Comparison of ENCODE assay signal across 8 cellular contexts in the genomic region with DNA sequence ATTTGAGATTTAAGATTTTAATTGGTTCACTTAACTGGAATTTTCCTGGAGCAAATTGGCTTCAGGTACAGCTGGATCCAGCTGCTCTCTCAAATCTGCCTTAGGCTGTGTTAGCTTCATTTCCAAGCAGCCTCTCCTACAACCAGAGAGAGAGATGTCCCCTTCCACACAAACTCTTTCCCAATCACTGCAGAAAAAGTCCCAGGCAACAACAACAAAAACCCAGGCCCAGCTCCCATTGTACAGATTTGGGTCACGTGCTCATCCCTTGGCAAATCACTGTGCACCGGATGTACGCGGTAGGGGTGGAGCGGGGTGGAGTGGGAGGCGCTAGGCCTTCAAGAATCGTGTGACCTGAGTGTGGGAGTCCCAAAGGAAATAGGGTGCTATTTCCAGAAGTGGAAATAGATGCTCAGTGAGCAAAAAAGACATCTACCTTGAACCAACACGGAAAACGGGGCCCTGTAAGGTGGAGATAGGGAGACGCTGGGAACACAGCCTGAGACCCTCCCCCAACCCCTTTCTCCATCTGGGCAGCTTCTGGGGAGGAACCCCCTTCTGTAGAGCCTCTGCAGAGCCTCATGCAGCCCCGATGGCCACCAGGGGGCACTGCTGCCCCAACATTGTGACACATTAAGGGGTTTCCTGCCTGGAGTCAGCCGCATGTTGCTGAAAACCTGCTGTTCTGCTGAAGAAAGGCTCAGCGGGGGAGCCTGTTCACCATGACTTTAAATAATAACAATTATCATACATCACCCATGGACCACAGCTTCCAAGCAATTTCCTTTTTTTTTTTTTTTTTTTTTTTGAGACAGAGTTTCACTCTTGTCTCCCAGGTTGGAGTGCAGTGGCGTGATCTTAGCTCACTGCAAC. TPM values are rescaled to one million over a fixed set of nuclear protein-coding genes. Genes with fewer than 3 reads are reported as not detected.
DNase-seq lines count a peak whose midpoint lies in the region; ATAC-seq and TF ChIP-seq lines count a peak whose summit lies in the region.

No MANE protein-coding gene starts in this region.

- peak overlapping the region in 7 of 11 experiments; percentile 19 to 49 (median 29); a peak in 7 of 22 replicates for H3K9ac ChIP-seq in BLaER1 treated with 17β-estradiol and CSF1 and Interleukin-3, amounts not matched to agents 10 nM and 100 nM
- H3K9ac ChIP-seq in Karpas-422 (ENCODE audit: low read length) (peak overlapping the region; percentile 61), neural progenitor cell (no peak overlapping the region)

- no peaks in the 10 kb centered on the region for H3K36me3 Mint-ChIP-seq in activated T-helper 2 cell treated with anti-CD3 and anti-CD28 coated beads, Interferon-gamma antibody, Interleukin-2, Interleukin-4, amounts not matched to agents 10 μg/mL and 5 μg/mL and 100 μg/mL, durations not matched to agents 14 hours and 24 hours and 36 hours (ENCODE audit: low read depth)
- H3K36me3 Mint-ChIP-seq in neural progenitor cell = no peaks in the 10 kb centered on the region

- H3K9me2 ChIP-seq in Karpas-422 (replicated peaks; ENCODE audit: insufficient read depth, low read length) = no peaks in the 10 kb centered on the region

- TF ChIP-seq CTCF in fibroblast of the aortic adventitia (IDR thresholded peaks at IDR 0.05; ENCODE audit: insufficient read depth, low read length) (peak; percentile 87), neural progenitor cell (IDR thresholded peaks at IDR 0.05) (peak; percentile 88)

- H3K79me2 ChIP-seq in Karpas-422 (ENCODE audit: low read length) (no peaks in the 10 kb centered on the region), neural progenitor cell (ENCODE audit: low read depth) (no peaks in the 10 kb centered on the region)

- H3K36me3 ChIP-seq in BLaER1 treated with 17β-estradiol and CSF1 and Interleukin-3, amounts not matched to agents 10 nM and 100 nM = no peaks in the 10 kb centered on the region
- H3K36me3 ChIP-seq in Karpas-422 (ENCODE audit: insufficient read depth, low read length) (no peaks in the 10 kb centered on the region), neural progenitor cell (no peaks in the 10 kb centered on the region)

- H3K4me1 ChIP-seq in BLaER1 treated with 17β-estradiol and CSF1 and Interleukin-3, amounts not matched to agents 10 nM and 100 nM = peaks cover 0 to 35% (median 12%) of the 10 kb centered on the region in 10 experiments; a peak in 12 of 20 replicates
- H3K4me1 ChIP-seq in Karpas-422 (ENCODE audit: low read length) (peaks cover 32% of the 10 kb centered on the region), neural progenitor cell (peaks cover 14% of the 10 kb centered on the region)

- H3K4me1 Mint-ChIP-seq in activated T-helper 2 cell treated with anti-CD3 and anti-CD28 coated beads, Interferon-gamma antibody, Interleukin-2, Interleukin-4, amounts not matched to agents 10 μg/mL and 5 μg/mL and 100 μg/mL, durations not matched to agents 14 hours and 24 hours and 36 hours (ENCODE audit: low read depth) = peaks cover 10% of the 10 kb centered on the region
- peaks cover 14% of the 10 kb centered on the region for H3K4me1 Mint-ChIP-seq in neural progenitor cell

- peak overlapping the region in 1 of 10 experiments; percentile 4; a peak in 3 of 20 replicates for H3K4me3 ChIP-seq in BLaER1 treated with 17β-estradiol and CSF1 and Interleukin-3, amounts not matched to agents 10 nM and 100 nM
- H3K4me3 ChIP-seq in Karpas-422 (ENCODE audit: low read length) (peak overlapping the region; percentile 44; the same call in 1 of the 2 replicates), fibroblast of the aortic adventitia (ENCODE audit: low read depth, low read length) (no peak overlapping the region), neural progenitor cell (no peak overlapping the region)

- peak overlapping the region in 10 of 11 experiments; percentile 20 to 77 (median 62); a peak in 17 of 22 replicates for H3K27ac ChIP-seq in BLaER1 treated with 17β-estradiol and CSF1 and Interleukin-3, amounts not matched to agents 10 nM and 100 nM
- peak overlapping the region; percentile 77 for H3K27ac ChIP-seq in Karpas-422 (ENCODE audit: low read length)
- no peak overlapping the region for H3K27ac ChIP-seq in neural progenitor cell
- H3K27ac ChIP-seq in substantia nigra (ENCODE audit: low read depth, low read length, poor library complexity, severe bottlenecking) = peak overlapping the region; percentile 74

- H3K9me3 ChIP-seq in BLaER1 treated with 17β-estradiol and CSF1 and Interleukin-3, amounts not matched to agents 10 nM and 100 nM (replicated peaks in 1 of 11) = peaks cover 5 to 15% (median 9%) of the 10 kb centered on the region in 11 experiments; a peak in 20 of 22 replicates
- H3K9me3 ChIP-seq in Karpas-422 (ENCODE audit: low read length) (no peaks in the 10 kb centered on the region), neural progenitor cell (ENCODE audit: low read depth) (no peaks in the 10 kb centered on the region)

- peak; percentile 97 for DNase-seq in Karpas-422
- peak; percentile 75 for DNase-seq in activated T-helper 2 cell treated with anti-CD3 and anti-CD28 coated beads, Interferon-gamma antibody, Interleukin-2, Interleukin-4, amounts not matched to agents 10 μg/mL and 5 μg/mL and 100 μg/mL, durations not matched to agents 14 hours and 24 hours and 36 hours (ENCODE audit: low spot score)
- peak; percentile 80 for DNase-seq in fibroblast of the aortic adventitia (ENCODE audit: low read depth)
- peak; percentile 92 for DNase-seq in neural progenitor cell (ENCODE audit: low spot score)
- peak in 48 of 49 donors; percentile 35 to 96 (median 77) for DNase-seq in substantia nigra (lab: John Stamatoyannopoulos, UW)

- H3K9me3 Mint-ChIP-seq in activated T-helper 2 cell treated with anti-CD3 and anti-CD28 coated beads, Interferon-gamma antibody, Interleukin-2, Interleukin-4, amounts not matched to agents 10 μg/mL and 5 μg/mL and 100 μg/mL, durations not matched to agents 14 hours and 24 hours and 36 hours = no peaks in the 10 kb centered on the region
- H3K9me3 Mint-ChIP-seq in neural progenitor cell = peaks cover 4% of the 10 kb centered on the region

- no peaks in the 10 kb centered on the region for H4K20me1 ChIP-seq in BLaER1 treated with 17β-estradiol and CSF1 and Interleukin-3, amounts not matched to agents 10 nM and 100 nM
- H4K20me1 ChIP-seq in Karpas-422 (ENCODE audit: insufficient read depth, low read depth, low read length) (no peaks in the 10 kb centered on the region), neural progenitor cell (ENCODE audit: low read depth) (no peaks in the 10 kb centered on the region)

- intact Hi-C loops in activated T-helper 2 cell treated with anti-CD3 and anti-CD28 coated beads, Interferon-gamma antibody, Interleukin-2, Interleukin-4, amounts not matched to agents 10 μg/mL and 5 μg/mL and 100 μg/mL, durations not matched to agents 14 hours and 24 hours and 36 hours (cut with micrococcal nuclease) = loop anchor here (2.0 to 5.0 kb wide), 2 partner anchors 48 to 70 kb away; a partner anchor contains a TSS

- no peak overlapping the region for H3K4me3 Mint-ChIP-seq in activated T-helper 2 cell treated with anti-CD3 and anti-CD28 coated beads, Interferon-gamma antibody, Interleukin-2, Interleukin-4, amounts not matched to agents 10 μg/mL and 5 μg/mL and 100 μg/mL, durations not matched to agents 14 hours and 24 hours and 36 hours (ENCODE audit: low read depth)
- no peak overlapping the region for H3K4me3 Mint-ChIP-seq in neural progenitor cell

- H2AFZ ChIP-seq in Karpas-422 (ENCODE audit: low read length) = peak overlapping the region; percentile 72
- H2AFZ ChIP-seq in neural progenitor cell (replicated peaks) = no peak overlapping the region

- peak overlapping the region in 10 of 11 experiments; percentile 13 to 63 (median 34); a peak in 14 of 22 replicates for H3K4me2 ChIP-seq in BLaER1 treated with 17β-estradiol and CSF1 and Interleukin-3, amounts not matched to agents 10 nM and 100 nM
- H3K4me2 ChIP-seq in Karpas-422 (ENCODE audit: low read depth, low read length, poor library complexity, severe bottlenecking) (peak overlapping the region; percentile 63), neural progenitor cell (no peak overlapping the region)

- H3K27me3 Mint-ChIP-seq in activated T-helper 2 cell treated with anti-CD3 and anti-CD28 coated beads, Interferon-gamma antibody, Interleukin-2, Interleukin-4, amounts not matched to agents 10 μg/mL and 5 μg/mL and 100 μg/mL, durations not matched to agents 14 hours and 24 hours and 36 hours (ENCODE audit: low read depth) = no peaks in the 10 kb centered on the region
- H3K27me3 Mint-ChIP-seq in neural progenitor cell (ENCODE audit: insufficient read depth, low read depth) = peaks cover 4% of the 10 kb centered on the region

- H3K27me3 ChIP-seq in BLaER1 treated with 17β-estradiol and CSF1 and Interleukin-3, amounts not matched to agents 10 nM and 100 nM = no peaks in the 10 kb centered on the region
- no peaks in the 10 kb centered on the region for H3K27me3 ChIP-seq in Karpas-422 (ENCODE audit: low read length)
- peaks cover 17% of the 10 kb centered on the region for H3K27me3 ChIP-seq in neural progenitor cell

- H3K27ac Mint-ChIP-seq in activated T-helper 2 cell treated with anti-CD3 and anti-CD28 coated beads, Interferon-gamma antibody, Interleukin-2, Interleukin-4, amounts not matched to agents 10 μg/mL and 5 μg/mL and 100 μg/mL, durations not matched to agents 14 hours and 24 hours and 36 hours = peak overlapping the region; percentile 27
- H3K27ac Mint-ChIP-seq in neural progenitor cell = no peak overlapping the region

- peaks cover 20% of the 10 kb centered on the region for H3F3A ChIP-seq in neural progenitor cell (ENCODE audit: low read depth)

- peak; percentile 57; the same call in 1 of the 2 replicates for TF ChIP-seq POLR2A in Raji (IDR thresholded peaks at IDR 0.05; ENCODE audit: insufficient read depth, low read depth, low read length)

- ATAC-seq in GM19452 (IDR thresholded peaks at IDR 0.05; ENCODE audit: unreplicated experiment) = peak; percentile 83

RNA-seq across cellular contexts. Expression of a gene that starts 25.4 kb away (rescaled TPM):
- 0.11 TPM in 1 of 2 replicates, not detected in the other for total RNA-seq in Karpas-422 (2014; rRNA removed; shearing (Covaris generic); ENCODE audit: low replicate concordance)
- 0.07 and 0.11 TPM in 2 replicates for total RNA-seq in activated T-helper 2 cell treated with anti-CD3 and anti-CD28 coated beads, Interferon-gamma antibody, Interleukin-2, Interleukin-4, amounts not matched to agents 10 μg/mL and 5 μg/mL and 100 μg/mL, durations not matched to agents 14 hours and 24 hours and 36 hours
- total RNA-seq in fibroblast of the aortic adventitia (ENCODE audit: low replicate concordance) = 0.98 TPM in 1 of 2 replicates, not detected in the other
- 0.30 and 2.2 TPM in 2 replicates for total RNA-seq in neural progenitor cell (ENCODE audit: low replicate concordance)

RNA-seq across cellular contexts. Expression of a gene that starts 36.7 kb away (rescaled TPM):
- total RNA-seq in Karpas-422 (2014; rRNA removed; shearing (Covaris generic); ENCODE audit: low replicate concordance) = 0.52 and 0.54 TPM in 2 replicates
- 2.7 and 3.6 TPM in 2 replicates for total RNA-seq in activated T-helper 2 cell treated with anti-CD3 and anti-CD28 coated beads, Interferon-gamma antibody, Interleukin-2, Interleukin-4, amounts not matched to agents 10 μg/mL and 5 μg/mL and 100 μg/mL, durations not matched to agents 14 hours and 24 hours and 36 hours
- 7.0 and 12.1 TPM in 2 replicates for total RNA-seq in fibroblast of the aortic adventitia (ENCODE audit: low replicate concordance)
- total RNA-seq in neural progenitor cell (ENCODE audit: low replicate concordance) = 2.2 and 3.9 TPM in 2 replicates

RNA-seq across cellular contexts. Expression of a gene that starts 48.7 kb away (rescaled TPM):
- not detected in 2 replicates for total RNA-seq in Karpas-422 (2014; rRNA removed; shearing (Covaris generic); ENCODE audit: low replicate concordance)
- not detected in 2 replicates for total RNA-seq in activated T-helper 2 cell treated with anti-CD3 and anti-CD28 coated beads, Interferon-gamma antibody, Interleukin-2, Interleukin-4, amounts not matched to agents 10 μg/mL and 5 μg/mL and 100 μg/mL, durations not matched to agents 14 hours and 24 hours and 36 hours
- 1.3 TPM in 1 of 2 replicates, not detected in the other for total RNA-seq in fibroblast of the aortic adventitia (ENCODE audit: low replicate concordance)
- total RNA-seq in neural progenitor cell (ENCODE audit: low replicate concordance) = not detected in 2 replicates
